ENCODE assay signal across 8 cellular contexts in genomic region chr1:166839600-166840308, GRCh38. TPM values are rescaled to one million over a fixed set of nuclear protein-coding genes. Genes with fewer than 3 reads are reported as not detected.
A peak's percentile ranks its signal among the peaks of the same experiment; 100 is the strongest.
DNase-seq lines count a peak whose midpoint lies in the region; ATAC-seq and TF ChIP-seq lines count a peak whose summit lies in the region.

No MANE protein-coding gene starts in this region.

- H3K4me3 Mint-ChIP-seq in activated B cell treated with CpG ODN at 0.5 μM for 24 hours = peak overlapping the region; percentile 87
- peak overlapping the region; percentile 85 for H3K4me3 Mint-ChIP-seq in central memory CD8-positive, alpha-beta T cell

- CTCF ChIA-PET in activated B cell treated with CpG ODN at 0.5 μM for 24 hours (lab: Charles Lee) = interaction anchor here (1.2 kb wide), 1 partner anchor 70 kb away, joined by 4 read pairs; no protein-coding TSS in a partner anchor

- POLR2A ChIA-PET in activated B cell treated with CpG ODN at 0.5 μM for 24 hours (lab: Charles Lee) = interaction anchor here (0.9 to 2.9 kb wide), 15 partner anchors 9 to 1386 kb away, joined by 3 to 31 read pairs (median 4); partner anchors contain the start of genes DCAF6, POU2F1, SFT2D2 and TADA1

- H3K27me3 Mint-ChIP-seq in activated B cell treated with CpG ODN at 0.5 μM for 24 hours = no peaks in the 10 kb centered on the region
- no peaks in the 10 kb centered on the region for H3K27me3 Mint-ChIP-seq in central memory CD8-positive, alpha-beta T cell

- no peaks in the 10 kb centered on the region for H3K9me3 Mint-ChIP-seq in activated B cell treated with CpG ODN at 0.5 μM for 24 hours
- H3K9me3 Mint-ChIP-seq in central memory CD8-positive, alpha-beta T cell = no peaks in the 10 kb centered on the region

- peak; percentile 44 for ATAC-seq in HG02588 (IDR thresholded peaks at IDR 0.05; ENCODE audit: unreplicated experiment)
- peak; percentile 40 for ATAC-seq in activated B cell treated with CpG ODN at 0.5 μM for 24 hours (ENCODE audit: low read depth)
- ATAC-seq in central memory CD8-positive, alpha-beta T cell (replicated peaks; ENCODE audit: extremely low read depth, poor library complexity, severe bottlenecking) = peak; percentile 48

- intact Hi-C loops in activated B cell treated with CpG ODN at 0.5 μM for 24 hours (cut with micrococcal nuclease) = loop anchor here (1.0 to 5.0 kb wide), 7 partner anchors 37 to 1209 kb away; partner anchors contain the start of genes ALDH9A1, DCAF6, MGST3 and POU2F1

- DNase-seq in NCI-H1436 (lab: John Stamatoyannopoulos, UW) (peak; percentile 33), NCI-H1436 treated with DMSO at 0.1 percent for 48 hours (lab: John Stamatoyannopoulos, UW) (no peak), NCI-H1092 treated with DMSO at 0.1 percent for 48 hours (lab: John Stamatoyannopoulos, UW) (peak; percentile 58), activated B cell treated with CpG ODN at 0.5 μM for 24 hours (peak; percentile 54), left kidney (ENCODE audit: low read depth, low spot score) (peak; percentile 81)
- DNase-seq in central memory CD8-positive, alpha-beta T cell (ENCODE audit: low spot score in 2 of 2) = peak; percentile 20 to 33
- peak; percentile 64 to 70 for DNase-seq in stimulated activated CD4-positive, alpha-beta T cell treated with anti-CD3 and anti-CD28 coated beads, Interleukin-2, amount 100 ng/mL, for 24 hours

- TF ChIP-seq CTCF in activated B cell treated with CpG ODN at 0.5 μM for 24 hours (IDR thresholded peaks at IDR 0.05) = no peak

- peaks cover 29% of the 10 kb centered on the region for H3K4me1 Mint-ChIP-seq in activated B cell treated with CpG ODN at 0.5 μM for 24 hours
- H3K4me1 Mint-ChIP-seq in central memory CD8-positive, alpha-beta T cell = peaks cover 52% of the 10 kb centered on the region

- H3K36me3 Mint-ChIP-seq in activated B cell treated with CpG ODN at 0.5 μM for 24 hours (ENCODE audit: low read depth) = peaks cover 45% of the 10 kb centered on the region
- peaks cover 25% of the 10 kb centered on the region for H3K36me3 Mint-ChIP-seq in central memory CD8-positive, alpha-beta T cell (ENCODE audit: insufficient read depth)

- peak overlapping the region; percentile 77 for H3K27ac Mint-ChIP-seq in activated B cell treated with CpG ODN at 0.5 μM for 24 hours
- peak overlapping the region; percentile 29 for H3K27ac Mint-ChIP-seq in central memory CD8-positive, alpha-beta T cell (ENCODE audit: low read depth)

RNA-seq across cellular contexts. Expression of gene POGK, which starts 0.5 kb away (rescaled TPM):
- 37.8 and 39.1 TPM in 2 replicates for total RNA-seq in activated B cell treated with CpG ODN at 0.5 μM for 24 hours

RNA-seq across cellular contexts. Expression of gene TADA1, which starts 36.3 kb away (rescaled TPM):
- total RNA-seq in activated B cell treated with CpG ODN at 0.5 μM for 24 hours = 13.6 and 15.3 TPM in 2 replicates
